In genomic region chr7:111986601-111987000, GRCh38 we compare ENCODE assay signal across 1 cellular context.
TF ChIP-seq lines count a peak whose summit lies in the region.

No MANE protein-coding gene starts in this region.

TF ChIP-seq in GM23338, 12 proteins besides CTCF, POLR2A, EP300 and RAD21 (continued from another document):
- TF ChIP-seq REST (IDR thresholded peaks at IDR 0.05; ENCODE audit: unreplicated experiment) (no peak), EZH2 (IDR thresholded peaks at IDR 0.05; ENCODE audit: low read depth, unreplicated experiment) (no peak), ZNF114 (CRISPR knock-in tag; IDR thresholded peaks at IDR 0.05) (no peak), EZH2phosphoT487 (IDR thresholded peaks at IDR 0.05; ENCODE audit: unreplicated experiment) (no peak), JUNB (IDR thresholded peaks at IDR 0.05; ENCODE audit: unreplicated experiment) (no peak), NANOG (IDR thresholded peaks at IDR 0.05; ENCODE audit: borderline replicate concordance) (no peak), POLR2AphosphoS5 (IDR thresholded peaks at IDR 0.05; ENCODE audit: low read depth) (no peak), STAT1 (IDR thresholded peaks at IDR 0.05; ENCODE audit: unreplicated experiment) (no peak), ETS1 (IDR thresholded peaks at IDR 0.05) (no peak), ZNF331 (CRISPR knock-in tag; IDR thresholded peaks at IDR 0.05; ENCODE audit: low read depth) (no peak)
